Comparison of ENCODE assay signal across 8 cellular contexts in the genomic region with DNA sequence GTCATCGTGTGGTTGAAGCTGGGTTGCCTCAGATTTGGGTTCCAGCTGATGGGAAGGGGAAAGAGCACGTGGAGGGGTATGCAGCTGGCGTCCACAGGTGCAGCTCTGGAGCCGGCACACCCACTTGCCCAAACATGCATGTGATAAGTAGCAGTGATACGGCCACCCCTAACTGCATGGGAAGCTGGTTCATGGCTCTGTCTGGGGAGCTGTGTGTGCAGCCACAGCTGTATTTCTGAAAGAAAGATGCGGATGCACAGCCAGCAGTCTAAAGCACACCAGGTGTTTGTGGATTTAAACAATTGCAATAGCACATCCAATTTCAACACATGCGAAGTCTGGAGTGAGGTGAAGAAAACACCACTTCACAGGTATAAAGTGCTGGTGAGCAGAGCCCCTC.
DNase-seq lines count a peak whose midpoint lies in the region; ATAC-seq and TF ChIP-seq lines count a peak whose summit lies in the region.

No MANE protein-coding gene starts in this region.

- peaks cover 0 to 17% (median 0%) of the 10 kb centered on the region in 5 donors for H3K27me3 Mint-ChIP-seq in naive thymus-derived CD4-positive, alpha-beta T cell

- DNase-seq in NCI-H146 (lab: John Stamatoyannopoulos, UW), result peak; percentile 31
- no peak for DNase-seq in NCI-H146 treated with DMSO at 0.1 percent for 48 hours (lab: John Stamatoyannopoulos, UW; ENCODE audit: unreplicated experiment)
- DNase-seq in naive thymus-derived CD4-positive, alpha-beta T cell, result no peak
- no peak for DNase-seq in esophagus muscularis mucosa (ENCODE audit: extremely low spot score)
- no peak for DNase-seq in stimulated activated CD4-positive, alpha-beta T cell treated with anti-CD3 and anti-CD28 coated beads, Interleukin-2, amount 100 ng/mL, for 48 hours
- no peak for DNase-seq in right cardiac atrium

- no peaks in the 10 kb centered on the region for H3K36me3 ChIP-seq in naive thymus-derived CD4-positive, alpha-beta T cell (ENCODE audit: control insufficient read depth in 2 of 3, insufficient read depth in 3 of 3, low read length in 3 of 3)
- no peaks in the 10 kb centered on the region for H3K36me3 ChIP-seq in esophagus muscularis mucosa

- peak overlapping the region; percentile 39 for H3K4me3 ChIP-seq in naive thymus-derived CD4-positive, alpha-beta T cell (ENCODE audit: low read length)
- H3K4me3 ChIP-seq in esophagus muscularis mucosa (no peak overlapping the region), right cardiac atrium (ENCODE audit: low read length) (no peak overlapping the region)

- H3K4me1 ChIP-seq in naive thymus-derived CD4-positive, alpha-beta T cell (ENCODE audit: control insufficient read depth in 2 of 2, insufficient read depth in 2 of 2, low read length in 2 of 2), result peaks cover 7 to 11% of the 10 kb centered on the region in 2 donors
- H3K4me1 ChIP-seq in esophagus muscularis mucosa (peaks cover 0 to 19% (median 12%) of the 10 kb centered on the region in 4 donors), right cardiac atrium (ENCODE audit: control insufficient read depth, insufficient read depth, low read length) (no peaks in the 10 kb centered on the region)

- POLR2A ChIA-PET in naive thymus-derived CD4-positive, alpha-beta T cell (lab: Charles Lee), result interaction anchor here (0.9 kb wide), 1 partner anchor 329 kb away, joined by 3 read pairs; no protein-coding TSS in a partner anchor

- TF ChIP-seq EP300 in esophagus muscularis mucosa (IDR thresholded peaks at IDR 0.05), result no peak

- H3K27ac ChIP-seq in naive thymus-derived CD4-positive, alpha-beta T cell (ENCODE audit: low read depth, low read length), result no peak overlapping the region
- H3K27ac ChIP-seq in esophagus muscularis mucosa (replicated peaks in 1 of 4) (no peak overlapping the region), right cardiac atrium (ENCODE audit: low read length) (no peak overlapping the region)

- 89% methylated on average over 6 of the region's 7 CpGs for WGBS in esophagus muscularis mucosa
- 86% methylated on average over 7 of the region's 7 CpGs for WGBS in right cardiac atrium

- TF ChIP-seq CTCF in esophagus muscularis mucosa (IDR thresholded peaks at IDR 0.05), result no peak

- no peaks in the 10 kb centered on the region for H3K36me3 Mint-ChIP-seq in naive thymus-derived CD4-positive, alpha-beta T cell

- H3K27ac Mint-ChIP-seq in naive thymus-derived CD4-positive, alpha-beta T cell, result peak overlapping the region in 4 of 9 donors; percentile 45 to 86 (median 58)

- no peaks in the 10 kb centered on the region for H3K27me3 ChIP-seq in naive thymus-derived CD4-positive, alpha-beta T cell (ENCODE audit: control insufficient read depth in 2 of 2, insufficient read depth in 2 of 2, low read length in 2 of 2)
- H3K27me3 ChIP-seq in esophagus muscularis mucosa, result no peaks in the 10 kb centered on the region
- no peaks in the 10 kb centered on the region for H3K27me3 ChIP-seq in right cardiac atrium (ENCODE audit: control insufficient read depth, insufficient read depth)

- TF ChIP-seq POLR2A in esophagus muscularis mucosa (IDR thresholded peaks at IDR 0.05; ENCODE audit: low read depth), result no peak

- CTCF ChIA-PET in naive thymus-derived CD4-positive, alpha-beta T cell (lab: Charles Lee), result interaction anchor here (1.5 kb wide), 1 partner anchor 732 kb away, joined by 3 read pairs; no protein-coding TSS in a partner anchor

- H3K9me3 ChIP-seq in naive thymus-derived CD4-positive, alpha-beta T cell (ENCODE audit: control insufficient read depth in 2 of 3, low read length in 3 of 3), result no peaks in the 10 kb centered on the region
- H3K9me3 ChIP-seq in esophagus muscularis mucosa (no peaks in the 10 kb centered on the region), right cardiac atrium (ENCODE audit: control insufficient read depth, low read length) (no peaks in the 10 kb centered on the region)

- peaks cover 16 to 32% (median 26%) of the 10 kb centered on the region in 7 donors for H3K4me1 Mint-ChIP-seq in naive thymus-derived CD4-positive, alpha-beta T cell

- peak overlapping the region; percentile 51 to 82 (median 74) for H3K4me3 Mint-ChIP-seq in naive thymus-derived CD4-positive, alpha-beta T cell

- peak; percentile 37 for ATAC-seq in GM21737 (IDR thresholded peaks at IDR 0.05; ENCODE audit: unreplicated experiment)
- peak; percentile 34 for ATAC-seq in HG03565 (IDR thresholded peaks at IDR 0.05; ENCODE audit: unreplicated experiment)
- no peak for ATAC-seq in naive thymus-derived CD4-positive, alpha-beta T cell
- ATAC-seq in right cardiac atrium, result no peak

- no peaks in the 10 kb centered on the region for H3K9me3 Mint-ChIP-seq in naive thymus-derived CD4-positive, alpha-beta T cell

- intact Hi-C loops in naive thymus-derived CD4-positive, alpha-beta T cell (cut with micrococcal nuclease), result no loop called here
- intact Hi-C loops in esophagus muscularis mucosa (cut with DNase I), result no loop called here
- intact Hi-C loops in right cardiac atrium (cut with DNase I), result loop anchor here in 2 of 4 donors (10.0 kb wide), 2 partner anchors 728 to 738 kb away; no protein-coding TSS in a partner anchor

Comparison
In these comparisons a context has a peak if more than half of its experiments do, and no peak if none do; other contexts are left out.
1. ATAC-seq: peak in GM21737 (single experiment) and HG03565 (single experiment); none in naive thymus-derived CD4-positive, alpha-beta T cell (single experiment) and right cardiac atrium (0 of 2).